9 cellular contexts compared by ENCODE assay signal in genomic region chr12:54009171-54010052, GRCh38. TPM values are rescaled to one million over a fixed set of nuclear protein-coding genes. Genes with fewer than 3 reads are reported as not detected.
DNase-seq lines count a peak whose midpoint lies in the region; ATAC-seq, FAIRE-seq and TF ChIP-seq lines count a peak whose summit lies in the region.
"Had no signal": no experiment of that assay in that cellular context is flagged by ENCODE, and none has a peak within 500 bp of the region (broad histone marks: within the 10 kb centered on the region; RNA-seq: fewer than 3 reads in every experiment).

No MANE protein-coding gene starts in this region.

- H2AFZ ChIP-seq in GM12878 (ENCODE audit: control insufficient read depth, low read depth, low read length), result peak overlapping the region; percentile 18; the same call in 1 of the 2 replicates

- peak; percentile 16; the same call in 1 of the 2 replicates for TF ChIP-seq CTCF in C4-2B (conservative IDR thresholded peaks at IDR 0.05)
- TF ChIP-seq CTCF in GM12878 (IDR thresholded peaks at IDR 0.05 in 2 of 3, conservative IDR thresholded peaks at IDR 0.05 in 1 of 3; ENCODE audit: control insufficient read depth in 2 of 3, extremely low read depth in 1 of 3, insufficient read depth in 1 of 3, low read depth in 3 of 3, low read length in 3 of 3), result no peak
- TF ChIP-seq CTCF in omental fat pad (IDR thresholded peaks at IDR 0.05), result no peak

- in situ Hi-C loops in GM12878 (cut with MboI), result no loop called here

- H3K4me1 ChIP-seq in GM12878 (ENCODE audit: control insufficient read depth, insufficient read depth, low read length), result peaks cover 6% of the 10 kb centered on the region

- H3K27ac ChIP-seq in C4-2B (peak overlapping the region; percentile 49), GM12878 (ENCODE audit: control insufficient read depth, insufficient read depth) (no peak overlapping the region)

- RAD21 ChIA-PET in GM12878 (lab: Charles Lee; ENCODE audit: unreplicated experiment), result interaction anchor here (0.6 to 4.0 kb wide), 13 partner anchors 8 to 198 kb away, joined by 3 to 38 read pairs (median 5); partner anchors contain the start of genes HOXC10, HOXC4 and SMUG1

- no peaks in the 10 kb centered on the region for H3K9me3 ChIP-seq in GM12878 (replicated peaks; ENCODE audit: control insufficient read depth, insufficient read depth, low read length)

- peaks cover 36 to 40% of the 10 kb centered on the region in 2 experiments for H3K27me3 ChIP-seq in GM12878 (replicated peaks in 1 of 2; ENCODE audit: control insufficient read depth in 2 of 2, insufficient read depth in 2 of 2, low read length in 1 of 2)

- CTCF ChIA-PET in GM12878 (lab: Yijun Ruan, JAX), result interaction anchor here (0.6 to 6.1 kb wide), 15 partner anchors 7 to 262 kb away, joined by 3 to 74 read pairs (median 5); partner anchors contain the start of gene HOXC5

- FAIRE-seq in GM12878 (lab: Jason Lieb, UNC), result no peak

- TF ChIP-seq RAD21 in GM12878 (IDR thresholded peaks at IDR 0.05; ENCODE audit: insufficient read depth, low read depth, low read length), result no peak

- BruUV-seq in GM12878 (replicated peaks; lab: Mats Ljungman, UMichigan), result no TSS peak

- no peaks in the 10 kb centered on the region for H3K36me3 ChIP-seq in GM12878 (ENCODE audit: control insufficient read depth in 2 of 2, insufficient read depth in 2 of 2, low read length in 1 of 2)

- intact Hi-C loops in GM12878 (cut with micrococcal nuclease; ENCODE audit: unreplicated experiment), result loop anchor here (10.0 kb wide), 1 partner anchor 365 kb away; no protein-coding TSS in a partner anchor

- no peaks in the 10 kb centered on the region for H3K79me2 ChIP-seq in GM12878 (ENCODE audit: control insufficient read depth, insufficient read depth, low read length)

- no peaks in the 10 kb centered on the region for H4K20me1 ChIP-seq in GM12878 (ENCODE audit: control insufficient read depth, insufficient read depth)

- H3K9ac ChIP-seq in GM12878 (ENCODE audit: control insufficient read depth, insufficient read depth, low read length), result no peak overlapping the region

- H3K4me2 ChIP-seq in GM12878 (ENCODE audit: control insufficient read depth, insufficient read depth), result no peak overlapping the region

- TF ChIP-seq EP300 in GM12878 (IDR thresholded peaks at IDR 0.05; ENCODE audit: borderline replicate concordance in 1 of 2, control insufficient read depth in 1 of 2, low read depth in 2 of 2, low read length in 2 of 2), result no peak

- POLR2A ChIA-PET in GM12878 (lab: Charles Lee), result interaction anchor here (0.6 kb wide), 1 partner anchor 158 kb away, joined by 3 read pairs; no protein-coding TSS in a partner anchor

- DNase-seq in MV-4-11 (lab: John Stamatoyannopoulos, UW), result peak; percentile 8
- no peak for DNase-seq in GM12878 (ENCODE audit: low read depth, low spot score)
- no peak for DNase-seq in omental fat pad (ENCODE audit: low spot score)
- DNase-seq in NCI-H187 (lab: John Stamatoyannopoulos, UW), result no peak
- DNase-seq in NCI-H526 (lab: John Stamatoyannopoulos, UW), result no peak

- no peak for TF ChIP-seq POLR2A in GM12878 (IDR thresholded peaks at IDR 0.05; ENCODE audit: low read depth, low read length)

- SMC1A ChIA-PET in GM12878 (lab: Charles Lee; ENCODE audit: uncharacterized antibody, unreplicated experiment), result interaction anchor here (0.6 to 1.9 kb wide), 9 partner anchors 9 to 193 kb away, joined by 3 to 10 read pairs (median 3); partner anchors contain the start of genes HOXC5 and HOXC9

- WGBS in GM12878 (ENCODE audit: insufficient coverage, insufficient replicate concordance, low lambda C conversion rate, missing lambda C conversion rate), result 10% methylated on average over 33 of the region's 51 CpGs

- ATAC-seq in GM12878 (no peak), omental fat pad (ENCODE audit: low FRiP score) (peak; percentile 42), GM21825 (IDR thresholded peaks at IDR 0.05; ENCODE audit: unreplicated experiment) (no peak), HG03025 (IDR thresholded peaks at IDR 0.05; ENCODE audit: low FRiP score, unreplicated experiment) (no peak)

- H3K4me3 ChIP-seq in GM12878, result no peak overlapping the region

RNA-seq across cellular contexts. Expression of gene HOXC8, which starts 0.6 kb away (rescaled TPM):
- not detected in 2 replicates for total RNA-seq in GM12878 (2013; cell fraction: nucleolus; rRNA removed)
- total RNA-seq in GM12878 (2014; rRNA removed) (not detected in 2 replicates), GM12878 (2014; rRNA removed; fragmentation: Illumina TruSeq; extraction: Trizol) (not detected in 2 replicates), GM12878 (2021) (not detected in 2 replicates), omental fat pad (under 1 TPM in 2 of 4 donors, not detected in 2; 0.19 to 0.24 TPM)
- not detected for polyA plus RNA-seq in GM12878 (2011; ENCODE audit: low read depth)
- polyA plus RNA-seq in GM12878 (2011; rRNA removed) (not detected in 2 replicates), GM12878 (2014; fragmentation: Illumina TruSeq; extraction: Trizol) (not detected in 2 replicates), GM12878 (2014; fragmentation: Nextera tagmentation; extraction: Ambion mirVana) (not detected), GM12878 (2014; rRNA removed) (not detected in 2 replicates), GM12878 (2016; fragmentation: Nextera tagmentation; extraction: Ambion mirVana) (not detected)
- not detected in 2 replicates for polyA plus RNA-seq in GM12878 (2011; cell fraction: cytosol; rRNA removed)
- not detected in 2 replicates for polyA plus RNA-seq in GM12878 (2011; cell fraction: nucleus; rRNA removed)
- polyA plus RNA-seq in GM12878 (2012), result not detected in 2 replicates
- polyA minus RNA-seq in GM12878 (2011; rRNA and poly(A)+ RNA removed), result 0.10 TPM in 1 of 2 replicates, not detected in the other
- not detected in 2 replicates for polyA minus RNA-seq in GM12878 (2011; cell fraction: cytosol; rRNA and poly(A)+ RNA removed)
- polyA minus RNA-seq in GM12878 (2011; cell fraction: nucleus; rRNA and poly(A)+ RNA removed), result not detected in 2 replicates
- total RNA-seq: activated CD8-positive, alpha-beta memory T cell treated with anti-CD3 and anti-CD28 coated beads for 36 hours had no signal

RNA-seq across cellular contexts. Expression of gene HOXC9, which starts 9.5 kb away (rescaled TPM):
- 0.69 TPM in 1 of 2 replicates, not detected in the other for total RNA-seq in GM12878 (2013; cell fraction: nucleolus; rRNA removed)
- not detected in 2 replicates for total RNA-seq in GM12878 (2014; rRNA removed)
- total RNA-seq in GM12878 (2014; rRNA removed; fragmentation: Illumina TruSeq; extraction: Trizol), result not detected in 2 replicates
- total RNA-seq in GM12878 (2021), result not detected in 2 replicates
- not detected for polyA plus RNA-seq in GM12878 (2011; ENCODE audit: low read depth)
- not detected in 2 replicates for polyA plus RNA-seq in GM12878 (2011; rRNA removed)
- not detected in 2 replicates for polyA plus RNA-seq in GM12878 (2011; cell fraction: cytosol; rRNA removed)
- 0.09 TPM in 1 of 2 replicates, not detected in the other for polyA plus RNA-seq in GM12878 (2011; cell fraction: nucleus; rRNA removed)
- polyA plus RNA-seq in GM12878 (2012), result 0.07 TPM in 1 of 2 replicates, not detected in the other
- not detected in 2 replicates for polyA plus RNA-seq in GM12878 (2014; fragmentation: Illumina TruSeq; extraction: Trizol)
- polyA plus RNA-seq in GM12878 (2014; fragmentation: Nextera tagmentation; extraction: Ambion mirVana), result not detected
- polyA plus RNA-seq in GM12878 (2014; rRNA removed), result not detected in 2 replicates
- not detected for polyA plus RNA-seq in GM12878 (2016; fragmentation: Nextera tagmentation; extraction: Ambion mirVana)
- polyA minus RNA-seq in GM12878 (2011; rRNA and poly(A)+ RNA removed), result not detected in 2 replicates
- polyA minus RNA-seq in GM12878 (2011; cell fraction: cytosol; rRNA and poly(A)+ RNA removed), result not detected in 2 replicates
- polyA minus RNA-seq in GM12878 (2011; cell fraction: nucleus; rRNA and poly(A)+ RNA removed), result not detected in 2 replicates
- 1 to 10 TPM in 1 of 4 donors, under 1 TPM in 2, not detected in 1; 0.28 to 2.0 (median 0.44) TPM for total RNA-seq in omental fat pad
- total RNA-seq: activated CD8-positive, alpha-beta memory T cell treated with anti-CD3 and anti-CD28 coated beads for 36 hours had no signal

RNA-seq across cellular contexts. Expression of gene HOXC6, which starts 18.8 kb away (rescaled TPM):
- total RNA-seq in GM12878 (2013; cell fraction: nucleolus; rRNA removed), result 0.35 TPM in 1 of 2 replicates, not detected in the other
- total RNA-seq in GM12878 (2014; rRNA removed) (not detected in 2 replicates), GM12878 (2014; rRNA removed; fragmentation: Illumina TruSeq; extraction: Trizol) (0.09 TPM in 1 of 2 replicates, not detected in the other), GM12878 (2021) (0.27 and 0.38 TPM in 2 replicates), omental fat pad (1 to 10 TPM in 2 of 4 donors, under 1 TPM in 2; 0.24 to 1.7 (median 1.2) TPM)
- polyA plus RNA-seq in GM12878 (2011; ENCODE audit: low read depth), result not detected
- polyA plus RNA-seq in GM12878 (2011; rRNA removed) (0.42 and 0.52 TPM in 2 replicates), GM12878 (2014; fragmentation: Illumina TruSeq; extraction: Trizol) (0.06 TPM in 1 of 2 replicates, not detected in the other), GM12878 (2014; fragmentation: Nextera tagmentation; extraction: Ambion mirVana) (under 1 TPM in 1 of 2 experiments, not detected in 1; 0.02 TPM), GM12878 (2014; rRNA removed) (0.55 TPM in 1 of 2 replicates, not detected in the other), GM12878 (2016; fragmentation: Nextera tagmentation; extraction: Ambion mirVana) (under 1 TPM in 1 of 2 experiments, not detected in 1; 0.54 TPM)
- polyA plus RNA-seq in GM12878 (2011; cell fraction: cytosol; rRNA removed), result 0.60 and 0.65 TPM in 2 replicates
- polyA plus RNA-seq in GM12878 (2011; cell fraction: nucleus; rRNA removed), result 0.57 and 0.76 TPM in 2 replicates
- 0.34 and 0.39 TPM in 2 replicates for polyA plus RNA-seq in GM12878 (2012)
- polyA minus RNA-seq in GM12878 (2011; rRNA and poly(A)+ RNA removed), result 0.31 and 0.73 TPM in 2 replicates
- 0.52 TPM in 1 of 2 replicates, not detected in the other for polyA minus RNA-seq in GM12878 (2011; cell fraction: cytosol; rRNA and poly(A)+ RNA removed)
- polyA minus RNA-seq in GM12878 (2011; cell fraction: nucleus; rRNA and poly(A)+ RNA removed), result 0.36 and 0.48 TPM in 2 replicates
- total RNA-seq: activated CD8-positive, alpha-beta memory T cell treated with anti-CD3 and anti-CD28 coated beads for 36 hours had no signal

RNA-seq across cellular contexts. Expression of gene HOXC5, which starts 23.4 kb away (rescaled TPM):
- total RNA-seq in GM12878 (2013; cell fraction: nucleolus; rRNA removed), result not detected in 2 replicates
- not detected in 2 replicates for total RNA-seq in GM12878 (2014; rRNA removed)
- total RNA-seq in GM12878 (2014; rRNA removed; fragmentation: Illumina TruSeq; extraction: Trizol), result not detected in 2 replicates
- total RNA-seq in GM12878 (2021), result not detected in 2 replicates
- polyA plus RNA-seq in GM12878 (2011; ENCODE audit: low read depth), result not detected
- 0.11 TPM in 1 of 2 replicates, not detected in the other for polyA plus RNA-seq in GM12878 (2011; rRNA removed)
- polyA plus RNA-seq in GM12878 (2011; cell fraction: cytosol; rRNA removed), result 0.25 and 0.28 TPM in 2 replicates
- 0.09 and 0.12 TPM in 2 replicates for polyA plus RNA-seq in GM12878 (2011; cell fraction: nucleus; rRNA removed)
- polyA plus RNA-seq in GM12878 (2012), result not detected in 2 replicates
- polyA plus RNA-seq in GM12878 (2014; fragmentation: Illumina TruSeq; extraction: Trizol), result not detected in 2 replicates
- not detected for polyA plus RNA-seq in GM12878 (2014; fragmentation: Nextera tagmentation; extraction: Ambion mirVana)
- polyA plus RNA-seq in GM12878 (2014; rRNA removed), result not detected in 2 replicates
- not detected for polyA plus RNA-seq in GM12878 (2016; fragmentation: Nextera tagmentation; extraction: Ambion mirVana)
- polyA minus RNA-seq in GM12878 (2011; rRNA and poly(A)+ RNA removed), result not detected in 2 replicates
- not detected in 2 replicates for polyA minus RNA-seq in GM12878 (2011; cell fraction: cytosol; rRNA and poly(A)+ RNA removed)
- not detected in 2 replicates for polyA minus RNA-seq in GM12878 (2011; cell fraction: nucleus; rRNA and poly(A)+ RNA removed)
- under 1 TPM in 3 of 4 donors, not detected in 1; 0.28 to 0.63 (median 0.50) TPM for total RNA-seq in omental fat pad
- total RNA-seq: activated CD8-positive, alpha-beta memory T cell treated with anti-CD3 and anti-CD28 coated beads for 36 hours had no signal

RNA-seq across cellular contexts. Expression of gene HOXC10, which starts 24.5 kb away (rescaled TPM):
- not detected in 2 replicates for total RNA-seq in GM12878 (2013; cell fraction: nucleolus; rRNA removed)
- not detected in 2 replicates for total RNA-seq in GM12878 (2014; rRNA removed)
- total RNA-seq in GM12878 (2014; rRNA removed; fragmentation: Illumina TruSeq; extraction: Trizol), result not detected in 2 replicates
- 0.59 TPM in 1 of 2 replicates, not detected in the other for total RNA-seq in GM12878 (2021)
- not detected for polyA plus RNA-seq in GM12878 (2011; ENCODE audit: low read depth)
- not detected in 2 replicates for polyA plus RNA-seq in GM12878 (2011; rRNA removed)
- 0.03 TPM in 1 of 2 replicates, not detected in the other for polyA plus RNA-seq in GM12878 (2011; cell fraction: cytosol; rRNA removed)
- polyA plus RNA-seq in GM12878 (2011; cell fraction: nucleus; rRNA removed), result not detected in 2 replicates
- polyA plus RNA-seq in GM12878 (2012), result not detected in 2 replicates
- polyA plus RNA-seq in GM12878 (2014; fragmentation: Illumina TruSeq; extraction: Trizol), result not detected in 2 replicates
- not detected for polyA plus RNA-seq in GM12878 (2014; fragmentation: Nextera tagmentation; extraction: Ambion mirVana)
- polyA plus RNA-seq in GM12878 (2014; rRNA removed), result not detected in 2 replicates
- not detected for polyA plus RNA-seq in GM12878 (2016; fragmentation: Nextera tagmentation; extraction: Ambion mirVana)
- not detected in 2 replicates for polyA minus RNA-seq in GM12878 (2011; rRNA and poly(A)+ RNA removed)
- not detected in 2 replicates for polyA minus RNA-seq in GM12878 (2011; cell fraction: cytosol; rRNA and poly(A)+ RNA removed)
- polyA minus RNA-seq in GM12878 (2011; cell fraction: nucleus; rRNA and poly(A)+ RNA removed), result 0.24 TPM in 1 of 2 replicates, not detected in the other
- total RNA-seq in omental fat pad, result not detected
- total RNA-seq: activated CD8-positive, alpha-beta memory T cell treated with anti-CD3 and anti-CD28 coated beads for 36 hours had no signal
